ENCODE assay signal across 8 cellular contexts in genomic region chr3:42014949-42015533, GRCh38. TPM values are rescaled to one million over a fixed set of nuclear protein-coding genes. Genes with fewer than 3 reads are reported as not detected.
DNase-seq lines count a peak whose midpoint lies in the region; ATAC-seq lines count a peak whose summit lies in the region.

No MANE protein-coding gene starts in this region.

- DNase-seq in NCI-H2227 (lab: John Stamatoyannopoulos, UW; ENCODE audit: unreplicated experiment) = peak; percentile 5
- DNase-seq in NCI-H2227 treated with DMSO at 0.1 percent for 48 hours (lab: John Stamatoyannopoulos, UW) = no peak
- peak; percentile 35 for DNase-seq in NCI-H446 treated with DMSO at 0.1 percent for 48 hours (lab: John Stamatoyannopoulos, UW)
- peak in 33 of 58 donors; percentile 9 to 62 (median 32) for DNase-seq in anterior cingulate cortex (lab: John Stamatoyannopoulos, UW)
- no peak for DNase-seq in iPS DF 6.9 (ENCODE audit: low read depth, low spot score)
- peak; percentile 70 for DNase-seq in sciatic nerve (ENCODE audit: low spot score)
- DNase-seq in kidney tubule cell (ENCODE audit: low spot score) = no peak

- no peaks in the 10 kb centered on the region for H3K27me3 ChIP-seq in iPS DF 6.9 (ENCODE audit: control insufficient read depth, insufficient read depth, low read length)

- H3K4me3 ChIP-seq in iPS DF 6.9 (ENCODE audit: low read length) = peak overlapping the region; percentile 17; the same call in 1 of the 2 replicates

- H3K9me3 ChIP-seq in iPS DF 6.9 (ENCODE audit: control insufficient read depth, insufficient read depth, low read length) = no peaks in the 10 kb centered on the region

- intact Hi-C loops in sciatic nerve (cut with DNase I) = loop anchor here (10.0 kb wide), 1 partner anchor 80 kb away; the partner anchor contains the start of gene TRAK1

- no peak overlapping the region for H3K27ac ChIP-seq in iPS DF 6.9 (ENCODE audit: low read length)

- H3K36me3 ChIP-seq in iPS DF 6.9 (ENCODE audit: control insufficient read depth, insufficient read depth, low read length) = no peaks in the 10 kb centered on the region

- WGBS in iPS DF 6.9 (ENCODE audit: insufficient coverage, insufficient read length) = no CpG with 5 or more reads among the region's 11 CpGs

- ATAC-seq in sciatic nerve = peak; percentile 38
- ATAC-seq in GM21360 (IDR thresholded peaks at IDR 0.05; ENCODE audit: unreplicated experiment) = no peak

- peaks cover 2% of the 10 kb centered on the region; the same call in 1 of the 2 replicates for H3K4me1 ChIP-seq in iPS DF 6.9 (ENCODE audit: control insufficient read depth, insufficient read depth, low read length)

RNA-seq across cellular contexts. Expression of gene ULK4, which starts 53.1 kb away (rescaled TPM):
- total RNA-seq in sciatic nerve = 13.3 TPM

Comparison
In these comparisons a context has a peak if more than half of its experiments do, and no peak if none do; other contexts are left out.
1. DNase-seq: peak in NCI-H2227 (single experiment), NCI-H446 treated with DMSO at 0.1 percent for 48 hours (single experiment), anterior cingulate cortex (33 of 58) and sciatic nerve (single experiment); none in NCI-H2227 treated with DMSO at 0.1 percent for 48 hours (single experiment), iPS DF 6.9 (single experiment) and kidney tubule cell (single experiment).